8 cellular contexts compared by ENCODE assay signal in genomic region chr15:67381416-67382045, GRCh38.
"Had no signal": no experiment of that assay in that cellular context is flagged by ENCODE, and none has a peak within 500 bp of the region (broad histone marks: within the 10 kb centered on the region; RNA-seq: fewer than 3 reads in every experiment).

No MANE protein-coding gene starts in this region.

- H3K9me3 ChIP-seq: HAP-1 had no signal

- DNase-seq: GM23248, GOT3, H7, HFFc6, IMR-90 had no signal

- H3K4me3 ChIP-seq: GM23248, HAP-1, K562 had no signal

- FAIRE-seq: HTR-8/SVneo, K562 had no signal

- H3K27ac ChIP-seq: GM23248 had no signal

- H3K36me3 ChIP-seq: HAP-1 had no signal

- H3K9ac ChIP-seq: GM23248 had no signal

- H3K4me1 ChIP-seq: HAP-1 had no signal

- H2AFZ ChIP-seq: GM23248 had no signal
